In genomic region chr2:118834901-118835738, GRCh38 we compare ENCODE assay signal across 11 cellular contexts. TPM values are rescaled to one million over a fixed set of nuclear protein-coding genes. Genes with fewer than 3 reads are reported as not detected.
DNase-seq lines count a peak whose midpoint lies in the region; ATAC-seq and TF ChIP-seq lines count a peak whose summit lies in the region.
"Had no signal": no experiment of that assay in that cellular context is flagged by ENCODE, and none has a peak within 500 bp of the region (broad histone marks: within the 10 kb centered on the region; RNA-seq: fewer than 3 reads in every experiment).

No MANE protein-coding gene starts in this region.

- TF ChIP-seq POLR2A in lower leg skin (IDR thresholded peaks at IDR 0.05) (no peak), testis (IDR thresholded peaks at IDR 0.05) (no peak)

- TF ChIP-seq CTCF in cardiac fibroblast (IDR thresholded peaks at IDR 0.05; ENCODE audit: low read depth, low read length), result no peak
- no peak for TF ChIP-seq CTCF in lower leg skin (IDR thresholded peaks at IDR 0.05)
- TF ChIP-seq CTCF in testis (IDR thresholded peaks at IDR 0.05), result no peak

- H3K4me3 ChIP-seq in cardiac fibroblast (replicated peaks in 1 of 2; ENCODE audit: low read depth in 2 of 2, low read length in 2 of 2) (peak overlapping the region; percentile 26 to 38), lower leg skin (ENCODE audit: low read depth, poor library complexity, severe bottlenecking) (peak overlapping the region; percentile 35), testis (peak overlapping the region; percentile 21 to 38)
- H3K4me3 ChIP-seq: K562 had no signal

- no peak for DNase-seq in activated CD4-positive, alpha-beta T cell treated with anti-CD3 and anti-CD28 coated beads, Interleukin-2, amount 10 ng/mL, durations not matched to agents 24 days and 14 days
- no peak for DNase-seq in activated CD4-positive, alpha-beta T cell treated with anti-CD3 and anti-CD28 coated beads, Interleukin-2, amount 50 U/mL, for 4 hours
- DNase-seq in cardiac fibroblast (ENCODE audit: low read depth in 2 of 2) (no peak), lower leg skin (ENCODE audit: low spot score in 2 of 2) (peak in 1 of 2 donors; percentile 87), testis (no peak), dedifferentiated amniotic fluid mesenchymal stem cell (ENCODE audit: extremely low spot score) (no peak), T-helper 9 cell (no peak)

- WGBS in lower leg skin, 2 donors, result 17 to 18% methylated on average over 59 to 60 of the region's 60 CpGs
- 1 to 2% methylated on average over 22 to 58 of the region's 60 CpGs for WGBS in testis, 2 donors

- no peaks in the 10 kb centered on the region for H3K36me3 ChIP-seq in testis (ENCODE audit: low read depth, missing control alignments)

- ATAC-seq in HG03342 (IDR thresholded peaks at IDR 0.05; ENCODE audit: unreplicated experiment), result no peak
- ATAC-seq: K562 had no signal

- H3K4me3 Mint-ChIP-seq in activated CD4-positive, alpha-beta T cell treated with anti-CD3 and anti-CD28 coated beads, Interleukin-2, amount 10 ng/mL, durations not matched to agents 24 days and 14 days, result peak overlapping the region; percentile 28

- H3K4me1 Mint-ChIP-seq in activated CD4-positive, alpha-beta T cell treated with anti-CD3 and anti-CD28 coated beads, Interleukin-2, amount 10 ng/mL, durations not matched to agents 24 days and 14 days, result peaks cover 3% of the 10 kb centered on the region

- peaks cover 12% of the 10 kb centered on the region for H3K4me1 ChIP-seq in testis

- H3K9me3 Mint-ChIP-seq in activated CD4-positive, alpha-beta T cell treated with anti-CD3 and anti-CD28 coated beads, Interleukin-2, amount 10 ng/mL, durations not matched to agents 24 days and 14 days, result no peaks in the 10 kb centered on the region

- no peaks in the 10 kb centered on the region for H3K27me3 ChIP-seq in testis

- intact Hi-C loops in activated CD4-positive, alpha-beta T cell treated with anti-CD3 and anti-CD28 coated beads, Interleukin-2, amount 10 ng/mL, durations not matched to agents 24 days and 14 days (cut with micrococcal nuclease), result loop anchor here (2.0 kb wide), 1 partner anchor 20 kb away; no protein-coding TSS in a partner anchor
- intact Hi-C loops in lower leg skin (cut with DNase I; ENCODE audit: low total_unique reads), result no loop called here
- intact Hi-C loops in testis (cut with DNase I; ENCODE audit: low total_unique reads), result no loop called here

- H3K9me3 ChIP-seq in testis, result no peaks in the 10 kb centered on the region

- H3K27me3 Mint-ChIP-seq in activated CD4-positive, alpha-beta T cell treated with anti-CD3 and anti-CD28 coated beads, Interleukin-2, amount 10 ng/mL, durations not matched to agents 24 days and 14 days, result peaks cover 78% of the 10 kb centered on the region

- H3K36me3 Mint-ChIP-seq in activated CD4-positive, alpha-beta T cell treated with anti-CD3 and anti-CD28 coated beads, Interleukin-2, amount 10 ng/mL, durations not matched to agents 24 days and 14 days (ENCODE audit: low read depth), result no peaks in the 10 kb centered on the region

- H3K27ac Mint-ChIP-seq in activated CD4-positive, alpha-beta T cell treated with anti-CD3 and anti-CD28 coated beads, Interleukin-2, amount 10 ng/mL, durations not matched to agents 24 days and 14 days, result peak overlapping the region; percentile 56

- H3K27ac ChIP-seq in testis, result no peak overlapping the region

RNA-seq across cellular contexts. Expression of gene EN1, which starts 12.3 kb away (rescaled TPM):
- total RNA-seq in activated CD4-positive, alpha-beta T cell treated with anti-CD3 and anti-CD28 coated beads, Interleukin-2, amount 10 ng/mL, durations not matched to agents 24 days and 14 days, result not detected in 2 replicates
- total RNA-seq in lower leg skin, result 10 to 100 TPM; 10.2 to 23.2 (median 17.7) TPM
- under 1 TPM; 0.62 to 0.71 TPM for total RNA-seq in testis
- 0.20 TPM for polyA plus RNA-seq in testis (ENCODE audit: insufficient read depth, low read depth, low replicate concordance)
- total RNA-seq: frontal cortex; T-helper 2 cell treated with Interferon-gamma antibody and Interleukin-4, amounts not matched to agents 100 ng/mL and 5 ng/mL, for 36 hours had no signal

Comparison
In these comparisons a context has a peak if more than half of its experiments do, and no peak if none do; other contexts are left out.
1. RNA of gene EN1, which starts 12.3 kb away (total RNA-seq): 10.2 to 23.2 TPM in lower leg skin; 0.62 to 0.71 TPM in testis and not detected in activated CD4-positive, alpha-beta T cell treated with anti-CD3 and anti-CD28 coated beads, Interleukin-2, amount 10 ng/mL, durations not matched to agents 24 days and 14 days; every median in the first group is over 4 times any median in the second.
2. Peak in every context shown above with its lines, with median percentiles within 50 percentile points of each other: H3K4me3 ChIP-seq.